25 cellular contexts compared by ENCODE assay signal in the genomic region with DNA sequence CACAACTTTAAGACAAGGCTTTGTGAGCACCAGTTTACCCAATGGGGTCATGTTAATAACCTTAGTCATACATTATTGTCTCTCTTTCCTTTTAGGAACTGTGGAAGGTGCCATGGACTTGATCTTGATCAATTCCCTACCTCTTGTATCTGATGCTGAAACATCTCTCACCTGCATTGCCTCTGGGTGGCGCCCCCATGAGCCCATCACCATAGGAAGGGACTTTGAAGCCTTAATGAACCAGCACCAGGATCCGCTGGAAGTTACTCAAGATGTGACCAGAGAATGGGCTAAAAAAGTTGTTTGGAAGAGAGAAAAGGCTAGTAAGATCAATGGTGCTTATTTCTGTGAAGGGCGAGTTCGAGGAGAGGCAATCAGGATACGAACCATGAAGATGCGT. TPM values are rescaled to one million over a fixed set of nuclear protein-coding genes. Genes with fewer than 3 reads are reported as not detected.
A peak's percentile ranks its signal among the peaks of the same experiment; 100 is the strongest.
DNase-seq lines count a peak whose midpoint lies in the region; ATAC-seq and TF ChIP-seq lines count a peak whose summit lies in the region.
"Had no signal": no experiment of that assay in that cellular context is flagged by ENCODE, and none has a peak within 500 bp of the region (broad histone marks: within the 10 kb centered on the region; RNA-seq: fewer than 3 reads in every experiment).

No MANE protein-coding gene starts in this region.

- DNase-seq in H9: no peak
- no peak for DNase-seq in RWPE2 (ENCODE audit: low spot score)
- peak; percentile 45 for DNase-seq in iPS-NIHi7 (ENCODE audit: extremely low spot score)
- no peak for DNase-seq in CD8-positive, alpha-beta T cell
- DNase-seq in BE2C: no peak
- DNase-seq: CD4-positive, alpha-beta T cell; COR-L47; DMS53; Kasumi-1; NCI-H1092 treated with DMSO at 0.1 percent for 48 hours; NCI-H1436; NCI-H187 treated with DMSO at 0.1 percent for 48 hours; NCI-H2107; NCI-H524 treated with DMSO at 0.1 percent for 48 hours; NCI-H774; SHP77 treated with DMSO at 0.1 percent for 48 hours; SW 1271 had no signal

- H3K4ac ChIP-seq in H9 (ENCODE audit: low read depth, low read length): no peak overlapping the region

- H2BK15ac ChIP-seq in H9 (ENCODE audit: low read depth, low read length): no peak overlapping the region

- peaks cover 3% of the 10 kb centered on the region for H4K20me1 ChIP-seq in H9 (ENCODE audit: control insufficient read depth, insufficient read depth, insufficient read length)

- H2AFZ ChIP-seq in H9 (ENCODE audit: low read length): no peak overlapping the region
- H2AFZ ChIP-seq: GM23248 had no signal

- no peaks in the 10 kb centered on the region for H3K79me1 ChIP-seq in H9 (ENCODE audit: insufficient read depth, low read depth, low read length, poor library complexity, severe bottlenecking)

- no peaks in the 10 kb centered on the region for H3K79me2 ChIP-seq in H9 (ENCODE audit: insufficient read depth, low read length)

- H3K23ac ChIP-seq in H9 (ENCODE audit: insufficient read length, low read depth, low read length): no peak overlapping the region

- no peak overlapping the region for H3K4me2 ChIP-seq in H9 (ENCODE audit: insufficient read depth, insufficient read length, low read length)

- H3K18ac ChIP-seq in H9 (ENCODE audit: insufficient read length, low read depth, low read length): no peak overlapping the region

- H3K36me3 ChIP-seq in RWPE2 (ENCODE audit: low read depth) (no peaks in the 10 kb centered on the region), BE2C (no peaks in the 10 kb centered on the region)
- no peaks in the 10 kb centered on the region for H3K36me3 ChIP-seq in CD8-positive, alpha-beta T cell (ENCODE audit: insufficient read depth, low read length)

- H2BK5ac ChIP-seq in H9 (ENCODE audit: insufficient read length, low read length): no peak overlapping the region

- intact Hi-C loops in CD8-positive, alpha-beta T cell (cut with DNase I, micrococcal nuclease): no loop called here

- no peak overlapping the region for H4K91ac ChIP-seq in H9 (ENCODE audit: insufficient read length, low read depth, low read length)

- no peak overlapping the region for H2BK20ac ChIP-seq in H9 (ENCODE audit: low read depth, low read length, poor library complexity, severe bottlenecking)

- no CpG with 5 or more reads among the region's 6 CpGs for WGBS in H9 (ENCODE audit: extremely low coverage, insufficient read length, low lambda C conversion rate)

- H3K27me3 ChIP-seq in H9 (ENCODE audit: insufficient read depth, low read length) (no peaks in the 10 kb centered on the region), RWPE2 (ENCODE audit: insufficient read depth, poor library complexity, severe bottlenecking) (no peaks in the 10 kb centered on the region), BE2C (no peaks in the 10 kb centered on the region)
- no peaks in the 10 kb centered on the region for H3K27me3 ChIP-seq in CD8-positive, alpha-beta T cell (ENCODE audit: insufficient read depth, low read length)

- H3K23me2 ChIP-seq in H9 (ENCODE audit: insufficient read length, low read depth, low read length, poor library complexity, severe bottlenecking): no peaks in the 10 kb centered on the region

- no peaks in the 10 kb centered on the region for H3K27me3 Mint-ChIP-seq in H9 (ENCODE audit: low read depth)
- H3K27me3 Mint-ChIP-seq in CD8-positive, alpha-beta T cell (ENCODE audit: low read depth): no peaks in the 10 kb centered on the region

- H3K4me1 ChIP-seq in H9 (ENCODE audit: insufficient read depth, low read length) (no peaks in the 10 kb centered on the region), RWPE2 (ENCODE audit: insufficient read depth, poor library complexity, severe bottlenecking) (peaks cover 17% of the 10 kb centered on the region), BE2C (no peaks in the 10 kb centered on the region)
- H3K4me1 ChIP-seq in CD8-positive, alpha-beta T cell (ENCODE audit: insufficient read depth, low read length): no peaks in the 10 kb centered on the region

- H3K9ac ChIP-seq in H9 (ENCODE audit: extremely low read depth, insufficient read length, low read length): no peak overlapping the region
- H3K9ac ChIP-seq: GM23248 had no signal

- ATAC-seq in RWPE2 (ENCODE audit: low read depth) (no peak), GM19324 (IDR thresholded peaks at IDR 0.05; ENCODE audit: low FRiP score, unreplicated experiment) (no peak), HG03196 (IDR thresholded peaks at IDR 0.05; ENCODE audit: unreplicated experiment) (no peak)
- no peak for ATAC-seq in CD8-positive, alpha-beta T cell
- ATAC-seq: Panc1 had no signal

- H3T11ph ChIP-seq in H9 (ENCODE audit: low read length): no peak overlapping the region

- no peak overlapping the region for H3K4me3 ChIP-seq in RWPE2 (ENCODE audit: severe bottlenecking)
- no peak overlapping the region for H3K4me3 ChIP-seq in CD8-positive, alpha-beta T cell (ENCODE audit: low read depth, low read length)
- no peak overlapping the region for H3K4me3 ChIP-seq in BE2C (ENCODE audit: low read depth, low read length)
- H3K4me3 ChIP-seq: GM23248, SK-N-MC had no signal

- H4K5ac ChIP-seq in H9 (ENCODE audit: insufficient read length, low read depth, low read length): no peak overlapping the region

- no peak overlapping the region for H3K27ac Mint-ChIP-seq in H9
- no peak overlapping the region for H3K27ac Mint-ChIP-seq in CD8-positive, alpha-beta T cell
- H3K27ac Mint-ChIP-seq: CD4-positive, alpha-beta T cell; T-helper 1 cell treated with Interleukin-12 subunit alpha and Interleukin-12 subunit beta and Interleukin-4 antibody, amounts not matched to agents 30 μg/mL and 1 μg/mL, for 36 hours had no signal

- H2AK5ac ChIP-seq in H9 (ENCODE audit: insufficient read length, low read length): no peak overlapping the region

- no peaks in the 10 kb centered on the region for H3K4me1 Mint-ChIP-seq in H9
- no peaks in the 10 kb centered on the region for H3K4me1 Mint-ChIP-seq in CD8-positive, alpha-beta T cell (ENCODE audit: low read depth)

- no peak overlapping the region for H3K27ac ChIP-seq in H9 (ENCODE audit: insufficient read length, low read depth, low read length)
- H3K27ac ChIP-seq in RWPE2 (ENCODE audit: poor library complexity, severe bottlenecking): peak overlapping the region; percentile 23
- H3K27ac ChIP-seq in CD8-positive, alpha-beta T cell (ENCODE audit: low read depth, low read length): no peak overlapping the region
- H3K27ac ChIP-seq: GM23248, RWPE1, SK-N-MC had no signal

- H3K9me3 ChIP-seq in H9 (ENCODE audit: control insufficient read depth, low read depth, low read length) (no peaks in the 10 kb centered on the region), RWPE2 (ENCODE audit: severe bottlenecking) (no peaks in the 10 kb centered on the region), BE2C (no peaks in the 10 kb centered on the region)
- H3K9me3 ChIP-seq in CD8-positive, alpha-beta T cell (ENCODE audit: low read length): no peaks in the 10 kb centered on the region

- no peak overlapping the region for H3K4me3 Mint-ChIP-seq in H9
- H3K4me3 Mint-ChIP-seq in CD8-positive, alpha-beta T cell: no peak overlapping the region
- H3K4me3 Mint-ChIP-seq: CD4-positive, alpha-beta T cell; T-helper 1 cell treated with Interleukin-12 subunit alpha and Interleukin-12 subunit beta and Interleukin-4 antibody, amounts not matched to agents 30 μg/mL and 1 μg/mL, for 36 hours had no signal

- no peak overlapping the region for H3K14ac ChIP-seq in H9 (ENCODE audit: insufficient read depth, low read length)

- POLR2A ChIA-PET in CD8-positive, alpha-beta T cell (lab: Charles Lee): no interaction called here

- H2BK12ac ChIP-seq in H9 (ENCODE audit: insufficient read length, low read depth, low read length): no peak overlapping the region

- no peaks in the 10 kb centered on the region for H3K9me3 Mint-ChIP-seq in H9
- no peaks in the 10 kb centered on the region for H3K9me3 Mint-ChIP-seq in CD8-positive, alpha-beta T cell
- H3K9me3 Mint-ChIP-seq: CD4-positive, alpha-beta T cell; T-helper 1 cell treated with Interleukin-12 subunit alpha and Interleukin-12 subunit beta and Interleukin-4 antibody, amounts not matched to agents 30 μg/mL and 1 μg/mL, for 36 hours had no signal

- H2BK120ac ChIP-seq in H9 (ENCODE audit: low read depth, low read length, poor library complexity, severe bottlenecking): no peak overlapping the region

- CTCF ChIA-PET in CD8-positive, alpha-beta T cell (lab: Charles Lee): no interaction called here

- H4K8ac ChIP-seq in H9 (replicated peaks; ENCODE audit: insufficient read length, low read depth, low read length): no peak overlapping the region

- TF ChIP-seq CTCF in H9 (conservative IDR thresholded peaks at IDR 0.05) (peak; percentile 55), RWPE2 (IDR thresholded peaks at IDR 0.05; ENCODE audit: poor library complexity, severe bottlenecking) (no peak), BE2C (IDR thresholded peaks at IDR 0.05; ENCODE audit: low read depth, low read length) (no peak)
- TF ChIP-seq CTCF in CD8-positive, alpha-beta T cell (IDR thresholded peaks at IDR 0.05): no peak

- H3K36me3 Mint-ChIP-seq in H9 (ENCODE audit: insufficient read depth in 1 of 3, low read depth in 3 of 3): peaks cover 0 to 5% (median 0%) of the 10 kb centered on the region in 3 experiments; a peak in 1 of 7 replicates
- no peaks in the 10 kb centered on the region for H3K36me3 Mint-ChIP-seq in CD8-positive, alpha-beta T cell

- H3K56ac ChIP-seq in H9 (ENCODE audit: insufficient read length, low read depth, low read length): no peak overlapping the region

RNA-seq across cellular contexts. Expression of gene TEK, which starts 48.7 kb away (rescaled TPM):
- total RNA-seq in H9 (2021): 1.6 and 1.8 TPM in 2 replicates
- not detected for total RNA-seq in CD8-positive, alpha-beta T cell
- polyA plus RNA-seq in BE2C (2012; ENCODE audit: insufficient read depth, insufficient read length, low read depth): 0.28 TPM
- total RNA-seq: CD4-positive, alpha-beta T cell; G401 had no signal
